1 cellular context compared by ENCODE assay signal in genomic region chr6:14417377-14417776, GRCh38.
TF ChIP-seq lines count a peak whose summit lies in the region.

No MANE protein-coding gene starts in this region.

TF ChIP-seq in GM23338, 12 proteins besides CTCF, POLR2A, EP300 and RAD21 (continued from another document):
- TF ChIP-seq, protein P1, sequence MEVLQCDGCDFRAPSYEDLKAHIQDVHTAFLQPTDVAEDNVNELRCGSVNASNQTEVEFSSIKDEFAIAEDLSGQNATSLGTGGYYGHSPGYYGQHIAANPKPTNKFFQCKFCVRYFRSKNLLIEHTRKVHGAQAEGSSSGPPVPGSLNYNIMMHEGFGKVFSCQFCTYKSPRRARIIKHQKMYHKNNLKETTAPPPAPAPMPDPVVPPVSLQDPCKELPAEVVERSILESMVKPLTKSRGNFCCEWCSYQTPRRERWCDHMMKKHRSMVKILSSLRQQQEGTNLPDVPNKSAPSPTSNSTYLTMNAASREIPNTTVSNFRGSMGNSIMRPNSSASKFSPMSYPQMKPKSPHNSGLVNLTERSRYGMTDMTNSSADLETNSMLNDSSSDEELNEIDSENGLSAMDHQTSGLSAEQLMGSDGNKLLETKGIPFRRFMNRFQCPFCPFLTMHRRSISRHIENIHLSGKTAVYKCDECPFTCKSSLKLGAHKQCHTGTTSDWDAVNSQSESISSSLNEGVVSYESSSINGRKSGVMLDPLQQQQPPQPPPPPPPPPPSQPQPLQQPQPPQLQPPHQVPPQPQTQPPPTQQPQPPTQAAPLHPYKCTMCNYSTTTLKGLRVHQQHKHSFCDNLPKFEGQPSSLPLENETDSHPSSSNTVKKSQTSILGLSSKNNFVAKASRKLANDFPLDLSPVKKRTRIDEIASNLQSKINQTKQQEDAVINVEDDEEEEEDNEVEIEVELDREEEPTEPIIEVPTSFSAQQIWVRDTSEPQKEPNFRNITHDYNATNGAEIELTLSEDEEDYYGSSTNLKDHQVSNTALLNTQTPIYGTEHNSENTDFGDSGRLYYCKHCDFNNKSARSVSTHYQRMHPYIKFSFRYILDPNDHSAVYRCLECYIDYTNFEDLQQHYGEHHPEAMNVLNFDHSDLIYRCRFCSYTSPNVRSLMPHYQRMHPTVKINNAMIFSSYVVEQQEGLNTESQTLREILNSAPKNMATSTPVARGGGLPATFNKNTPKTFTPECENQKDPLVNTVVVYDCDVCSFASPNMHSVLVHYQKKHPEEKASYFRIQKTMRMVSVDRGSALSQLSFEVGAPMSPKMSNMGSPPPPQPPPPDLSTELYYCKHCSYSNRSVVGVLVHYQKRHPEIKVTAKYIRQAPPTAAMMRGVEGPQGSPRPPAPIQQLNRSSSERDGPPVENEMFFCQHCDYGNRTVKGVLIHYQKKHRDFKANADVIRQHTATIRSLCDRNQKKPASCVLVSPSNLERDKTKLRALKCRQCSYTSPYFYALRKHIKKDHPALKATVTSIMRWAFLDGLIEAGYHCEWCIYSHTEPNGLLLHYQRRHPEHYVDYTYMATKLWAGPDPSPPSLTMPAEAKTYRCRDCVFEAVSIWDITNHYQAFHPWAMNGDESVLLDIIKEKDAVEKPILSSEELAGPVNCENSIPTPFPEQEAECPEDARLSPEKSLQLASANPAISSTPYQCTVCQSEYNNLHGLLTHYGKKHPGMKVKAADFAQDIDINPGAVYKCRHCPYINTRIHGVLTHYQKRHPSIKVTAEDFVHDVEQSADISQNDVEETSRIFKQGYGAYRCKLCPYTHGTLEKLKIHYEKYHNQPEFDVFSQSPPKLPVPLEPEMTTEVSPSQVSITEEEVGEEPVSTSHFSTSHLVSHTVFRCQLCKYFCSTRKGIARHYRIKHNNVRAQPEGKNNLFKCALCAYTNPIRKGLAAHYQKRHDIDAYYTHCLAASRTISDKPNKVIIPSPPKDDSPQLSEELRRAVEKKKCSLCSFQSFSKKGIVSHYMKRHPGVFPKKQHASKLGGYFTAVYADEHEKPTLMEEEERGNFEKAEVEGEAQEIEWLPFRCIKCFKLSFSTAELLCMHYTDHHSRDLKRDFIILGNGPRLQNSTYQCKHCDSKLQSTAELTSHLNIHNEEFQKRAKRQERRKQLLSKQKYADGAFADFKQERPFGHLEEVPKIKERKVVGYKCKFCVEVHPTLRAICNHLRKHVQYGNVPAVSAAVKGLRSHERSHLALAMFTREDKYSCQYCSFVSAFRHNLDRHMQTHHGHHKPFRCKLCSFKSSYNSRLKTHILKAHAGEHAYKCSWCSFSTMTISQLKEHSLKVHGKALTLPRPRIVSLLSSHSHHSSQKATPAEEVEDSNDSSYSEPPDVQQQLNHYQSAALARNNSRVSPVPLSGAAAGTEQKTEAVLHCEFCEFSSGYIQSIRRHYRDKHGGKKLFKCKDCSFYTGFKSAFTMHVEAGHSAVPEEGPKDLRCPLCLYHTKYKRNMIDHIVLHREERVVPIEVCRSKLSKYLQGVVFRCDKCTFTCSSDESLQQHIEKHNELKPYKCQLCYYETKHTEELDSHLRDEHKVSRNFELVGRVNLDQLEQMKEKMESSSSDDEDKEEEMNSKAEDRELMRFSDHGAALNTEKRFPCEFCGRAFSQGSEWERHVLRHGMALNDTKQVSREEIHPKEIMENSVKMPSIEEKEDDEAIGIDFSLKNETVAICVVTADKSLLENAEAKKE (CRISPR knock-in tag; IDR thresholded peaks at IDR 0.05): no peak
- no peak for TF ChIP-seq NANOG (IDR thresholded peaks at IDR 0.05; ENCODE audit: borderline replicate concordance)
- no peak for TF ChIP-seq ZNF331 (CRISPR knock-in tag; IDR thresholded peaks at IDR 0.05; ENCODE audit: low read depth)
TF ChIP-seq in GM23338: peak in this region for 0.
